ENCODE assay signal across 30 cellular contexts in genomic region chr9:211036-211435, GRCh38. TPM values are rescaled to one million over a fixed set of nuclear protein-coding genes. Genes with fewer than 3 reads are reported as not detected.
A peak's percentile ranks its signal among the peaks of the same experiment; 100 is the strongest.
DNase-seq lines count a peak whose midpoint lies in the region; ATAC-seq, FAIRE-seq and TF ChIP-seq lines count a peak whose summit lies in the region.
"Had no signal": no experiment of that assay in that cellular context is flagged by ENCODE, and none has a peak within 500 bp of the region (broad histone marks: within the 10 kb centered on the region; RNA-seq: fewer than 3 reads in every experiment).

No MANE protein-coding gene starts in this region.

- no peak for TF ChIP-seq POLR2A in uterus (IDR thresholded peaks at IDR 0.05)

- H3K9me3 ChIP-seq in pancreas (no peaks in the 10 kb centered on the region), uterus (no peaks in the 10 kb centered on the region)
- H3K9me3 ChIP-seq: Caco-2, colonic mucosa, prostate gland, SJCRH30 had no signal

- no peaks in the 10 kb centered on the region for H3K27me3 ChIP-seq in pancreas
- no peaks in the 10 kb centered on the region for H3K27me3 ChIP-seq in uterus
- H3K27me3 ChIP-seq: colonic mucosa, SJCRH30 had no signal

- DNase-seq in NCI-H82 (lab: John Stamatoyannopoulos, UW) (peak; percentile 36), NCI-H82 treated with DMSO at 0.1 percent for 48 hours (lab: John Stamatoyannopoulos, UW; ENCODE audit: unreplicated experiment) (no peak), pancreas (no peak), uterus (no peak), GDM1 (lab: John Stamatoyannopoulos, UW) (no peak)
- no peak for DNase-seq in NK-92 treated with Interleukin-12 subunit alpha and Interleukin-12 subunit beta, amount 100 ng/mL, for 24 hours (lab: John Stamatoyannopoulos, UW)
- DNase-seq: 8988T; activated naive CD4-positive, alpha-beta T cell treated with anti-CD3 and anti-CD28 coated beads, Interleukin-2, amount 10 ng/mL, durations not matched to agents 7 days and 5 days; amygdala; Caco-2; colonic mucosa; DMS53; effector CD8-positive, alpha-beta T cell; H9; head of caudate nucleus; Karpas-422; MV-4-11; naive thymus-derived CD4-positive, alpha-beta T cell; NCI-H2107; NCI-H345; SJCRH30; SW 1271 had no signal

- no peak for FAIRE-seq in pancreas (lab: Jason Lieb, UNC)
- FAIRE-seq: keratinocyte had no signal

- H3K36me3 ChIP-seq in pancreas (no peaks in the 10 kb centered on the region), uterus (no peaks in the 10 kb centered on the region)
- H3K36me3 ChIP-seq: colonic mucosa, prostate gland, SJCRH30 had no signal

- ATAC-seq in pancreas (no peak), GM21447 (IDR thresholded peaks at IDR 0.05; ENCODE audit: unreplicated experiment) (no peak)
- ATAC-seq: activated T-helper 17 cell treated with anti-CD3 and anti-CD28 coated beads, Interleukin-2, amount 50 U/mL, for 72 hours; naive thymus-derived CD4-positive, alpha-beta T cell had no signal

- H3K4me1 ChIP-seq in pancreas (peaks cover 0 to 38% (median 9%) of the 10 kb centered on the region in 3 donors), uterus (peaks cover 0 to 8% of the 10 kb centered on the region in 2 donors)
- H3K4me1 ChIP-seq: colonic mucosa, prostate gland, SJCRH30 had no signal

- 86 to 93% methylated on average over 7 of the region's 7 CpGs for WGBS in pancreas, 2 donors

- TF ChIP-seq CTCF in pancreas (IDR thresholded peaks at IDR 0.05) (no peak), uterus (IDR thresholded peaks at IDR 0.05) (no peak)

- H3K4me3 ChIP-seq in pancreas (no peak overlapping the region), uterus (no peak overlapping the region)
- H3K4me3 ChIP-seq: colonic mucosa, prostate gland, SJCRH30 had no signal

- peak overlapping the region; percentile 75 for H3K27ac ChIP-seq in cingulate gyrus (ENCODE audit: low read depth, low read length)
- peak overlapping the region in 3 of 4 donors; percentile 13 to 79 (median 71) for H3K27ac ChIP-seq in pancreas
- H3K27ac ChIP-seq in uterus = peak overlapping the region; percentile 4 to 53
- H3K27ac ChIP-seq: C4-2B, colonic mucosa, prostate gland, SJCRH30 had no signal

- intact Hi-C loops in pancreas (cut with DNase I) (no loop called here), uterus (cut with DNase I; ENCODE audit: low total_unique reads) (no loop called here)

RNA-seq across cellular contexts. Expression of gene DOCK8, which starts 3.6 kb away (rescaled TPM):
- total RNA-seq in pancreas (10 to 100 TPM in 3 of 6 donors, 1 to 10 TPM in 3; 4.3 to 22.7 (median 8.8) TPM), uterus (10 to 100 TPM in 2 of 4 donors, 1 to 10 TPM in 2; 6.7 to 28.5 (median 11.7) TPM)
- polyA plus RNA-seq in pancreas = 1 to 10 TPM; 1.7 to 2.9 TPM
- total RNA-seq: G401, RPMI7951 had no signal

RNA-seq across cellular contexts. Expression of gene ZNG1A, which starts 32.2 kb away (rescaled TPM):
- total RNA-seq in pancreas = 10 to 100 TPM; 14.1 to 31.1 (median 19.1) TPM
- polyA plus RNA-seq in pancreas = 10 to 100 TPM; 25.0 to 25.1 TPM
- 10 to 100 TPM; 23.3 to 45.3 (median 40.6) TPM for total RNA-seq in uterus
